ENCODE assay signal across 1 cellular context in genomic region chr2:44955593-44956449, GRCh38.
TF ChIP-seq lines count a peak whose summit lies in the region.

No MANE protein-coding gene starts in this region.

TF ChIP-seq in HepG2, 621 proteins besides CTCF, POLR2A, EP300 and RAD21 (continued from another document and continues in another):
- TF ChIP-seq, protein P1, sequence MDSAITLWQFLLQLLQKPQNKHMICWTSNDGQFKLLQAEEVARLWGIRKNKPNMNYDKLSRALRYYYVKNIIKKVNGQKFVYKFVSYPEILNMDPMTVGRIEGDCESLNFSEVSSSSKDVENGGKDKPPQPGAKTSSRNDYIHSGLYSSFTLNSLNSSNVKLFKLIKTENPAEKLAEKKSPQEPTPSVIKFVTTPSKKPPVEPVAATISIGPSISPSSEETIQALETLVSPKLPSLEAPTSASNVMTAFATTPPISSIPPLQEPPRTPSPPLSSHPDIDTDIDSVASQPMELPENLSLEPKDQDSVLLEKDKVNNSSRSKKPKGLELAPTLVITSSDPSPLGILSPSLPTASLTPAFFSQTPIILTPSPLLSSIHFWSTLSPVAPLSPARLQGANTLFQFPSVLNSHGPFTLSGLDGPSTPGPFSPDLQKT (CRISPR knock-in tag; IDR thresholded peaks at IDR 0.05; ENCODE audit: borderline replicate concordance) = no peak
- no peak for TF ChIP-seq NR2F6 (IDR thresholded peaks at IDR 0.05)
- peak; percentile 55; the same call in 1 of the 2 replicates for TF ChIP-seq NR2F6 (CRISPR knock-in tag; IDR thresholded peaks at IDR 0.05)
- TF ChIP-seq HIVEP1 (CRISPR knock-in tag; IDR thresholded peaks at IDR 0.05) = peak; percentile 86
- TF ChIP-seq ZNF142 (CRISPR knock-in tag; IDR thresholded peaks at IDR 0.05) = no peak
- TF ChIP-seq, protein P2, sequence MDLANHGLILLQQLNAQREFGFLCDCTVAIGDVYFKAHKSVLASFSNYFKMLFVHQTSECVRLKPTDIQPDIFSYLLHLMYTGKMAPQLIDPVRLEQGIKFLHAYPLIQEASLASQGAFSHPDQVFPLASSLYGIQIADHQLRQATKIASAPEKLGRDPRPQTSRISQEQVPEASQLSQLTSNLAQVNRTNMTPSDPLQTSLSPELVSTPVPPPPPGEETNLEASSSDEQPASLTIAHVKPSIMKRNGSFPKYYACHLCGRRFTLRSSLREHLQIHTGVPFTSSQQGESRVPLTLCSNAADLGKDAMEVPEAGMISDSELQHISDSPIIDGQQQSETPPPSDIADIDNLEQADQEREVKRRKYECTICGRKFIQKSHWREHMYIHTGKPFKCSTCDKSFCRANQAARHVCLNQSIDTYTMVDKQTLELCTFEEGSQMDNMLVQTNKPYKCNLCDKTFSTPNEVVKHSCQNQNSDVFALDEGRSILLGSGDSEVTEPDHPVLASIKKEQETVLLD (CRISPR knock-in tag; IDR thresholded peaks at IDR 0.05; ENCODE audit: low read depth) = no peak
- peak; percentile 58; the same call in 1 of the 2 replicates for TF ChIP-seq RBAK (CRISPR knock-in tag; IDR thresholded peaks at IDR 0.05)
- no peak for TF ChIP-seq HES4 (CRISPR knock-in tag; IDR thresholded peaks at IDR 0.05; ENCODE audit: borderline replicate concordance)
- TF ChIP-seq ZSCAN30 (CRISPR knock-in tag; IDR thresholded peaks at IDR 0.05) = no peak
- TF ChIP-seq CEBPB (IDR thresholded peaks at IDR 0.05; ENCODE audit: borderline replicate concordance, low read depth, low read length) = no peak
- no peak for TF ChIP-seq ADNP (CRISPR knock-in tag; IDR thresholded peaks at IDR 0.05)
- TF ChIP-seq ZNF256 (CRISPR knock-in tag; conservative IDR thresholded peaks at IDR 0.05) = no peak
- TF ChIP-seq ZNF230 (CRISPR knock-in tag; IDR thresholded peaks at IDR 0.05) = peak; percentile 95; the same call in 1 of the 2 replicates
- 0 out of 2 replicates have a peak, but pooled peaks have one; percentile 40 for TF ChIP-seq ZGPAT (CRISPR knock-in tag; IDR thresholded peaks at IDR 0.05)
- TF ChIP-seq NKX3-1 (CRISPR knock-in tag; IDR thresholded peaks at IDR 0.05) = no peak
- TF ChIP-seq, protein P3, sequence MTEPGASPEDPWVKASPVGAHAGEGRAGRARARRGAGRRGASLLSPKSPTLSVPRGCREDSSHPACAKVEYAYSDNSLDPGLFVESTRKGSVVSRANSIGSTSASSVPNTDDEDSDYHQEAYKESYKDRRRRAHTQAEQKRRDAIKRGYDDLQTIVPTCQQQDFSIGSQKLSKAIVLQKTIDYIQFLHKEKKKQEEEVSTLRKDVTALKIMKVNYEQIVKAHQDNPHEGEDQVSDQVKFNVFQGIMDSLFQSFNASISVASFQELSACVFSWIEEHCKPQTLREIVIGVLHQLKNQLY (CRISPR knock-in tag; IDR thresholded peaks at IDR 0.05) = 0 out of 2 replicates have a peak, but pooled peaks have one; percentile 31
- no peak for TF ChIP-seq ZBTB1 (CRISPR knock-in tag; IDR thresholded peaks at IDR 0.05; ENCODE audit: borderline replicate concordance)
- TF ChIP-seq, protein P4, sequence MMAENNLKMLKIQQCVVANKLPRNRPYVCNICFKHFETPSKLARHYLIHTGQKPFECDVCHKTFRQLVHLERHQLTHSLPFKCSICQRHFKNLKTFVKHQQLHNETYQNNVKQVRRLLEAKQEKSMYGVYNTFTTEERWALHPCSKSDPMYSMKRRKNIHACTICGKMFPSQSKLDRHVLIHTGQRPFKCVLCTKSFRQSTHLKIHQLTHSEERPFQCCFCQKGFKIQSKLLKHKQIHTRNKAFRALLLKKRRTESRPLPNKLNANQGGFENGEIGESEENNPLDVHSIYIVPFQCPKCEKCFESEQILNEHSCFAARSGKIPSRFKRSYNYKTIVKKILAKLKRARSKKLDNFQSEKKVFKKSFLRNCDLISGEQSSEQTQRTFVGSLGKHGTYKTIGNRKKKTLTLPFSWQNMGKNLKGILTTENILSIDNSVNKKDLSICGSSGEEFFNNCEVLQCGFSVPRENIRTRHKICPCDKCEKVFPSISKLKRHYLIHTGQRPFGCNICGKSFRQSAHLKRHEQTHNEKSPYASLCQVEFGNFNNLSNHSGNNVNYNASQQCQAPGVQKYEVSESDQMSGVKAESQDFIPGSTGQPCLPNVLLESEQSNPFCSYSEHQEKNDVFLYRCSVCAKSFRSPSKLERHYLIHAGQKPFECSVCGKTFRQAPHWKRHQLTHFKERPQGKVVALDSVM (CRISPR knock-in tag; IDR thresholded peaks at IDR 0.05) = no peak
- TF ChIP-seq ZNF775 (CRISPR knock-in tag; IDR thresholded peaks at IDR 0.05; ENCODE audit: borderline replicate concordance) = no peak
- peak; percentile 75; the same call in 1 of the 2 replicates for TF ChIP-seq ZBTB20 (CRISPR knock-in tag; IDR thresholded peaks at IDR 0.05; ENCODE audit: borderline replicate concordance, low read depth)
- TF ChIP-seq POGZ (CRISPR knock-in tag; IDR thresholded peaks at IDR 0.05) = peak; percentile 59; the same call in 1 of the 2 replicates
- TF ChIP-seq HOXA3 (CRISPR knock-in tag; IDR thresholded peaks at IDR 0.05) = peak; percentile 57; the same call in 1 of the 2 replicates
- no peak for TF ChIP-seq ZNF563 (CRISPR knock-in tag; IDR thresholded peaks at IDR 0.05)
- no peak for TF ChIP-seq MATR3 (CRISPR knock-in tag; IDR thresholded peaks at IDR 0.05)
- TF ChIP-seq DPF2 (CRISPR knock-in tag; IDR thresholded peaks at IDR 0.05; ENCODE audit: borderline replicate concordance, low read depth) = no peak
- TF ChIP-seq THYN1 (CRISPR knock-in tag; IDR thresholded peaks at IDR 0.05; ENCODE audit: borderline replicate concordance, low read depth) = 0 out of 2 replicates have a peak, but pooled peaks have one; percentile 46
- TF ChIP-seq ZNF292 (CRISPR knock-in tag; IDR thresholded peaks at IDR 0.05; ENCODE audit: borderline replicate concordance, low read depth) = no peak
- TF ChIP-seq ZNF577 (CRISPR knock-in tag; IDR thresholded peaks at IDR 0.05; ENCODE audit: borderline replicate concordance, low read depth) = no peak
- TF ChIP-seq ZNF180 (CRISPR knock-in tag; IDR thresholded peaks at IDR 0.05; ENCODE audit: borderline replicate concordance, low read depth) = no peak
- no peak for TF ChIP-seq ZNF556 (CRISPR knock-in tag; IDR thresholded peaks at IDR 0.05; ENCODE audit: borderline replicate concordance)
- no peak for TF ChIP-seq TGIF2 (CRISPR knock-in tag; IDR thresholded peaks at IDR 0.05)
- 0 out of 2 replicates have a peak, but pooled peaks have one; percentile 80 for TF ChIP-seq RELA (CRISPR knock-in tag; IDR thresholded peaks at IDR 0.05)
- no peak for TF ChIP-seq MBD4 (IDR thresholded peaks at IDR 0.05; ENCODE audit: borderline replicate concordance, low read length)
- TF ChIP-seq ZNF446 (CRISPR knock-in tag; IDR thresholded peaks at IDR 0.05) = no peak
- 0 out of 2 replicates have a peak, but pooled peaks have one; percentile 33 for TF ChIP-seq ERF (CRISPR knock-in tag; IDR thresholded peaks at IDR 0.05)
- TF ChIP-seq ZFAT (CRISPR knock-in tag; conservative IDR thresholded peaks at IDR 0.05) = no peak
- TF ChIP-seq GLMP (CRISPR knock-in tag; IDR thresholded peaks at IDR 0.05; ENCODE audit: borderline replicate concordance) = no peak
- no peak for TF ChIP-seq GFI1 (CRISPR knock-in tag; IDR thresholded peaks at IDR 0.05; ENCODE audit: borderline replicate concordance)
- peak; percentile 38; the same call in 1 of the 2 replicates for TF ChIP-seq GATAD1 (CRISPR knock-in tag; IDR thresholded peaks at IDR 0.05)
- TF ChIP-seq KDM1A (CRISPR knock-in tag; IDR thresholded peaks at IDR 0.05) = no peak
- no peak for TF ChIP-seq ZNF546 (CRISPR knock-in tag; conservative IDR thresholded peaks at IDR 0.05)
- TF ChIP-seq ZNF616 (CRISPR knock-in tag; IDR thresholded peaks at IDR 0.05; ENCODE audit: low read depth) = no peak
- TF ChIP-seq, protein P5, sequence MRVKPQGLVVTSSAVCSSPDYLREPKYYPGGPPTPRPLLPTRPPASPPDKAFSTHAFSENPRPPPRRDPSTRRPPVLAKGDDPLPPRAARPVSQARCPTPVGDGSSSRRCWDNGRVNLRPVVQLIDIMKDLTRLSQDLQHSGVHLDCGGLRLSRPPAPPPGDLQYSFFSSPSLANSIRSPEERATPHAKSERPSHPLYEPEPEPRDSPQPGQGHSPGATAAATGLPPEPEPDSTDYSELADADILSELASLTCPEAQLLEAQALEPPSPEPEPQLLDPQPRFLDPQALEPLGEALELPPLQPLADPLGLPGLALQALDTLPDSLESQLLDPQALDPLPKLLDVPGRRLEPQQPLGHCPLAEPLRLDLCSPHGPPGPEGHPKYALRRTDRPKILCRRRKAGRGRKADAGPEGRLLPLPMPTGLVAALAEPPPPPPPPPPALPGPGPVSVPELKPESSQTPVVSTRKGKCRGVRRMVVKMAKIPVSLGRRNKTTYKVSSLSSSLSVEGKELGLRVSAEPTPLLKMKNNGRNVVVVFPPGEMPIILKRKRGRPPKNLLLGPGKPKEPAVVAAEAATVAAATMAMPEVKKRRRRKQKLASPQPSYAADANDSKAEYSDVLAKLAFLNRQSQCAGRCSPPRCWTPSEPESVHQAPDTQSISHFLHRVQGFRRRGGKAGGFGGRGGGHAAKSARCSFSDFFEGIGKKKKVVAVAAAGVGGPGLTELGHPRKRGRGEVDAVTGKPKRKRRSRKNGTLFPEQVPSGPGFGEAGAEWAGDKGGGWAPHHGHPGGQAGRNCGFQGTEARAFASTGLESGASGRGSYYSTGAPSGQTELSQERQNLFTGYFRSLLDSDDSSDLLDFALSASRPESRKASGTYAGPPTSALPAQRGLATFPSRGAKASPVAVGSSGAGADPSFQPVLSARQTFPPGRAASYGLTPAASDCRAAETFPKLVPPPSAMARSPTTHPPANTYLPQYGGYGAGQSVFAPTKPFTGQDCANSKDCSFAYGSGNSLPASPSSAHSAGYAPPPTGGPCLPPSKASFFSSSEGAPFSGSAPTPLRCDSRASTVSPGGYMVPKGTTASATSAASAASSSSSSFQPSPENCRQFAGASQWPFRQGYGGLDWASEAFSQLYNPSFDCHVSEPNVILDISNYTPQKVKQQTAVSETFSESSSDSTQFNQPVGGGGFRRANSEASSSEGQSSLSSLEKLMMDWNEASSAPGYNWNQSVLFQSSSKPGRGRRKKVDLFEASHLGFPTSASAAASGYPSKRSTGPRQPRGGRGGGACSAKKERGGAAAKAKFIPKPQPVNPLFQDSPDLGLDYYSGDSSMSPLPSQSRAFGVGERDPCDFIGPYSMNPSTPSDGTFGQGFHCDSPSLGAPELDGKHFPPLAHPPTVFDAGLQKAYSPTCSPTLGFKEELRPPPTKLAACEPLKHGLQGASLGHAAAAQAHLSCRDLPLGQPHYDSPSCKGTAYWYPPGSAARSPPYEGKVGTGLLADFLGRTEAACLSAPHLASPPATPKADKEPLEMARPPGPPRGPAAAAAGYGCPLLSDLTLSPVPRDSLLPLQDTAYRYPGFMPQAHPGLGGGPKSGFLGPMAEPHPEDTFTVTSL (CRISPR knock-in tag; IDR thresholded peaks at IDR 0.05; ENCODE audit: borderline replicate concordance) = no peak
- TF ChIP-seq DMAP1 (CRISPR knock-in tag; IDR thresholded peaks at IDR 0.05) = no peak
- TF ChIP-seq ZNF746 (CRISPR knock-in tag; IDR thresholded peaks at IDR 0.05) = no peak
- TF ChIP-seq KMT2B (CRISPR knock-in tag; IDR thresholded peaks at IDR 0.05) = 0 out of 2 replicates have a peak, but pooled peaks have one; percentile 26
